ENCODE assay signal across 25 cellular contexts in genomic region chr7:7713730-7714129, GRCh38.
"Had no signal": no experiment of that assay in that cellular context is flagged by ENCODE, and none has a peak within 500 bp of the region (broad histone marks: within the 10 kb centered on the region; RNA-seq: fewer than 3 reads in every experiment).

No MANE protein-coding gene starts in this region.

- H3K36me3 ChIP-seq: neural progenitor cell, ovary, right lobe of liver, sigmoid colon, stomach, thoracic aorta, thyroid gland, tibial nerve, upper lobe of left lung, vagina had no signal

- ATAC-seq: psoas muscle; right cardiac atrium; right lobe of liver; stimulated activated effector memory CD8-positive, alpha-beta T cell treated with anti-CD3 and anti-CD28 coated beads, Interleukin-12 subunit alpha, Interleukin-12 subunit beta, amount 100 ng/mL, for 72 hours; stimulated activated naive B cell treated with anti-CD40 and anti-IgM and Interleukin-4, amounts not matched to agents 10 μg/mL and 1 μg/mL and 100 μg/mL, for 72 hours had no signal

- H3K9ac ChIP-seq: neural progenitor cell, parathyroid adenoma had no signal

- H2AFZ ChIP-seq: neural progenitor cell, parathyroid adenoma had no signal

- H3K27ac ChIP-seq: neural progenitor cell, ovary, parathyroid adenoma, psoas muscle, right lobe of liver, sigmoid colon, stomach, thoracic aorta, thyroid gland, tibial nerve, upper lobe of left lung, vagina had no signal

- H3K9me3 ChIP-seq: ovary, psoas muscle, right lobe of liver, sigmoid colon, stomach, thoracic aorta, thyroid gland, tibial nerve, upper lobe of left lung, vagina had no signal

- H3K27me3 ChIP-seq: neural progenitor cell, ovary, right lobe of liver, sigmoid colon, stomach, thyroid gland, tibial nerve, upper lobe of left lung, vagina had no signal

- FAIRE-seq: small intestine, urothelium cell line had no signal

- H3K4me2 ChIP-seq: neural progenitor cell had no signal

- H3K4me3 ChIP-seq: neural progenitor cell, ovary, psoas muscle, right lobe of liver, sigmoid colon, stomach, thoracic aorta, thyroid gland, tibial nerve, upper lobe of left lung, vagina had no signal

- DNase-seq: occipital lobe; ovary; posterior cingulate gyrus; psoas muscle; right cardiac atrium; right lobe of liver; sigmoid colon; small intestine; stimulated activated CD4-positive, alpha-beta T cell treated with anti-CD3 and anti-CD28 coated beads, Interleukin-15, amount 100 ng/mL, for 24 hours; stimulated activated CD4-positive, alpha-beta T cell treated with anti-CD3 and anti-CD28 coated beads, Interleukin-2, amount 100 ng/mL, for 24 hours; stimulated activated CD4-positive, alpha-beta T cell treated with anti-CD3 and anti-CD28 coated beads, Interleukin-2, amount 100 ng/mL, for 48 hours; stimulated activated CD4-positive, alpha-beta T cell treated with anti-CD3 and anti-CD28 coated beads, Interleukin-4, amount 100 ng/mL, for 24 hours; stimulated activated naive B cell treated with anti-CD40 and anti-IgM and Interleukin-4, amounts not matched to agents 10 μg/mL and 1 μg/mL and 100 μg/mL, for 72 hours; stimulated activated naive CD4-positive, alpha-beta T cell treated with Interleukin-2 at 50 U/mL for 16 hours; stomach; thyroid gland; trophoblast cell; upper lobe of left lung had no signal

- H3K4me1 ChIP-seq: parathyroid adenoma, psoas muscle, right lobe of liver, upper lobe of left lung had no signal
